19 cellular contexts compared by ENCODE assay signal in the genomic region with DNA sequence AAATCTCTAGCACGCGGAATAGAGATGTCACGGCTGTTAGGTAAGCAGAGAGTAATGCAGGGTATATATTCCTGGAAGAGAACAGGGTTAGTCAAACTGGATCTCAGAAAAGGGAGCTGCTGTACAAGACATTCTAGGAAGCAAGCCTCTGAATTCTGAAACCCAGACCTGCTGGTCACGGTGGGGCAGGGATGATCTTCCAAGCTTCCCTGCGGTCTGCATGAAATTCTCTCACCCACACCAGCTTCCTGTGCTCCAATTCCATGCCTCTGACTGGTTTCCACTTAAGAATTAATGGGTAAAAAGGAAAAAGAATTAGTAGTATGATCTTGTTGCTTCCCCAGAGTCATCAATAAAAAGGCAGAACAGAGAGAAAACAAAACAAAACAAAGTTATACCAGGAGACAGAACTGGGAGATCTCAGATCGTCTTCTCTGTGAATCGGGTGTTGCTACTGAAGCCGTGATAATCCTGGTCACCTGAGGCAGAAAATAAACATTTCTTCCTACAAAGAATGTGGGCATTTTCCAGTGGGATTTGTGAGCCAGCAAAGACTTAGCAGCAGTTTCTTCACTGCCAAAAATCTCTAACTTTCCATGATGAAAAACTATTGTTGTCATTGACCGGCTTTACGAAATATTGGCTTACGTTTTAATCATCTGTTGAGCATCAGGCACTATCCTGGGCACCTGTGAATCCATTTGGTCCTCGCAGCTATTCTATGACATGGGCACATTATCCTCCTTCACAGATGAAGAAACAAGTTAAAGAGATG. TPM values are rescaled to one million over a fixed set of nuclear protein-coding genes. Genes with fewer than 3 reads are reported as not detected.
DNase-seq lines count a peak whose midpoint lies in the region; TF ChIP-seq lines count a peak whose summit lies in the region.
"Had no signal": no experiment of that assay in that cellular context is flagged by ENCODE, and none has a peak within 500 bp of the region (broad histone marks: within the 10 kb centered on the region; RNA-seq: fewer than 3 reads in every experiment).

No MANE protein-coding gene starts in this region.

- no peak for TF ChIP-seq CTCF in Peyer's patch (IDR thresholded peaks at IDR 0.05)

- peak overlapping the region; percentile 19 for H3K9ac ChIP-seq in SK-N-MC (ENCODE audit: insufficient read length)

- peaks cover 0 to 11% (median 0%) of the 10 kb centered on the region in 4 donors for H3K4me1 ChIP-seq in Peyer's patch
- H3K4me1 ChIP-seq: psoas muscle, upper lobe of right lung had no signal

- no peak for TF ChIP-seq POLR2A in Peyer's patch (IDR thresholded peaks at IDR 0.05)

- DNase-seq in EL (peak; percentile 60), SK-N-MC (ENCODE audit: low read depth, low spot score) (no peak), fibroblast of peridontal ligament (ENCODE audit: extremely low read depth) (peak; percentile 11), skeletal muscle cell (ENCODE audit: low read depth) (peak; percentile 62), Peyer's patch (no peak), mesenteric fat pad (ENCODE audit: low spot score) (no peak), SIG-M5 (lab: John Stamatoyannopoulos, UW) (no peak)
- no peak for DNase-seq in activated CD4-positive, alpha-beta T cell treated with anti-CD3 and anti-CD28 coated beads, Interleukin-2, amount 50 U/mL, for 48 hours
- DNase-seq: activated CD4-positive, alpha-beta T cell treated with anti-CD3 and anti-CD28 coated beads for 48 hours; activated T-cell treated with anti-CD3 and anti-CD28 coated beads, Interleukin-2, amount 50 U/mL, for 1 hour; amygdala; CD4-positive, CD25-positive, alpha-beta regulatory T cell; gastrocnemius medialis; GDM1; NCI-H446; psoas muscle; stimulated activated CD4-positive, alpha-beta T cell treated with anti-CD3 and anti-CD28 coated beads, Interleukin-2, amount 100 ng/mL, for 24 hours; stimulated activated CD8-positive, alpha-beta memory T cell treated with anti-CD3 and anti-CD28 coated beads, Interleukin-4, amount 100 ng/mL, for 48 hours; upper lobe of right lung had no signal

- H3K27ac ChIP-seq in SK-N-MC: 0 out of 2 replicates have a peak overlapping the region, but pooled peaks have one; percentile 18
- no peak overlapping the region for H3K27ac ChIP-seq in Peyer's patch
- H3K27ac ChIP-seq: gastrocnemius medialis, psoas muscle, upper lobe of right lung had no signal

- H3K4me3 ChIP-seq in SK-N-MC (peak overlapping the region; percentile 1; the same call in 1 of the 2 replicates), skeletal muscle cell (ENCODE audit: low read depth, low read length) (no peak overlapping the region), Peyer's patch (no peak overlapping the region)
- H3K4me3 ChIP-seq: gastrocnemius medialis, psoas muscle, upper lobe of right lung had no signal

- H3K36me3 ChIP-seq in SK-N-MC (ENCODE audit: insufficient read depth, low read length) (no peaks in the 10 kb centered on the region), Peyer's patch (no peaks in the 10 kb centered on the region)
- H3K36me3 ChIP-seq: gastrocnemius medialis, upper lobe of right lung had no signal

- H3K9me3 ChIP-seq in SK-N-MC (ENCODE audit: low read depth, low read length) (no peaks in the 10 kb centered on the region), Peyer's patch (no peaks in the 10 kb centered on the region)
- H3K9me3 ChIP-seq: gastrocnemius medialis, upper lobe of right lung had no signal

- no peaks in the 10 kb centered on the region for H3K27me3 ChIP-seq in Peyer's patch

RNA-seq across cellular contexts. Expression of a gene that starts 5.3 kb away (rescaled TPM):
- under 1 TPM in 1 of 4 donors, not detected in 3; 0.13 TPM for total RNA-seq in Peyer's patch
- 1.1 TPM for total RNA-seq in mesenteric fat pad
- total RNA-seq: CD4-positive, CD25-positive, alpha-beta regulatory T cell; gastrocnemius medialis; upper lobe of right lung had no signal

Comparison
In these comparisons a context has a peak if more than half of its experiments do, and no peak if none do; other contexts are left out.
1. DNase-seq: peak in EL (single experiment), fibroblast of peridontal ligament (single experiment) and skeletal muscle cell (single experiment); none in SK-N-MC (single experiment), activated CD4-positive, alpha-beta T cell treated with anti-CD3 and anti-CD28 coated beads, Interleukin-2, amount 50 U/mL, for 48 hours (0 of 2), Peyer's patch (0 of 3), mesenteric fat pad (single experiment) and SIG-M5 (single experiment).